ENCODE assay signal across 8 cellular contexts in the genomic region with DNA sequence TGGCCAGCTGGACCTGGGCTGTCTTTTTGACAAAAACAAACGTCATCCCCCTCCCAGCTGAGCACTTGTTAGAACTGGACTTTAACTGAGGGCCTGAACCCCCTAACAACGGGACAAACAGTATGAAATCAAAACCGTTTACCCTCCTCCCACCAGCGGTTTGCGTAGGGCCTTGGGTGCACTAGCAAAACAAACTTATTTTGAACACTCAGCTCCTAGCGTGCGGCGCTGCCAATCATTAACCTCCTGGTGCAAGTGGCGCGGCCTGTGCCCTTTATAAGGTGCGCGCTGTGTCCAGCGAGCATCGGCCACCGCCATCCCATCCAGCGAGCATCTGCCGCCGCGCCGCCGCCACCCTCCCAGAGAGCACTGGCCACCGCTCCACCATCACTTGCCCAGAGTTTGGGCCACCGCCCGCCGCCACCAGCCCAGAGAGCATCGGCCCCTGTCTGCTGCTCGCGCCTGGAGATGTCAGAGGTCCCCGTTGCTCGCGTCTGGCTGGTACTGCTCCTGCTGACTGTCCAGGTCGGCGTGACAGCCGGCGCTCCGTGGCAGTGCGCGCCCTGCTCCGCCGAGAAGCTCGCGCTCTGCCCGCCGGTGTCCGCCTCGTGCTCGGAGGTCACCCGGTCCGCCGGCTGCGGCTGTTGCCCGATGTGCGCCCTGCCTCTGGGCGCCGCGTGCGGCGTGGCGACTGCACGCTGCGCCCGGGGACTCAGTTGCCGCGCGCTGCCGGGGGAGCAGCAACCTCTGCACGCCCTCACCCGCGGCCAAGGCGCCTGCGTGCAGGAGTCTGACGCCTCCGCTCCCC. TPM values are rescaled to one million over a fixed set of nuclear protein-coding genes. Genes with fewer than 3 reads are reported as not detected.
DNase-seq lines count a peak whose midpoint lies in the region; ATAC-seq and TF ChIP-seq lines count a peak whose summit lies in the region.

A gene (plus strand): TSS at position 304 of the 808 bp plus-strand sequence. CDS start 165 bp downstream, at position 469.

- H3K9me3 ChIP-seq in heart right ventricle = no peaks in the 10 kb centered on the region

- H3K36me3 ChIP-seq in GM23338 (ENCODE audit: insufficient read depth) = no peaks in the 10 kb centered on the region
- no peaks in the 10 kb centered on the region for H3K36me3 ChIP-seq in heart right ventricle

- no peaks in the 10 kb centered on the region for H3F3A ChIP-seq in GM23338 (replicated peaks; ENCODE audit: low read depth)

- no peaks in the 10 kb centered on the region; the same call in 2 of the 3 replicates for H3K9me3 Mint-ChIP-seq in GM23338

- H3K4me1 Mint-ChIP-seq in GM23338 = peaks cover 16% of the 10 kb centered on the region

- H3K27ac ChIP-seq in GM23338 (ENCODE audit: low read depth) = no peak within 1 kb of the TSS
- H3K27ac ChIP-seq in heart right ventricle = no peak within 1 kb of the TSS

- H3K4me1 ChIP-seq in GM23338 (ENCODE audit: insufficient read depth) = peaks cover 17% of the 10 kb centered on the region
- peaks cover 0 to 14% (median 10%) of the 10 kb centered on the region in 9 donors for H3K4me1 ChIP-seq in heart right ventricle

- H3K36me3 Mint-ChIP-seq in GM23338 (ENCODE audit: low read depth) = no peaks in the 10 kb centered on the region

- DNase-seq in GM23338 (ENCODE audit: low spot score) = peak; percentile 52
- DNase-seq in heart right ventricle = no peak
- DNase-seq in retina = peak; percentile 80
- no peak for DNase-seq in activated CD4-positive, alpha-beta T cell treated with anti-CD3 and anti-CD28 coated beads for 1 hour
- DNase-seq in activated naive CD4-positive, alpha-beta T cell treated with anti-CD3 and anti-CD28 coated beads, Interleukin-2, amount 50 U/mL, for 16 hours = no peak

- peak within 1 kb of the TSS; percentile 83 for H3K4me2 ChIP-seq in GM23338

- H3K9me2 ChIP-seq in GM23338 (ENCODE audit: insufficient read depth) = no peaks in the 10 kb centered on the region

- H2AFZ ChIP-seq in GM23338 = peak within 1 kb of the TSS; percentile 95

- H3K79me2 ChIP-seq in GM23338 (replicated peaks; ENCODE audit: insufficient read depth) = no peaks in the 10 kb centered on the region

- H3K27me3 ChIP-seq in GM23338 (ENCODE audit: insufficient read depth) (peaks cover 49% of the 10 kb centered on the region), heart right ventricle (peaks cover 7 to 64% (median 59%) of the 10 kb centered on the region in 7 donors)

- peak within 1 kb of the TSS; percentile 73 for H3K4me3 Mint-ChIP-seq in GM23338

- no peak for TF ChIP-seq CTCF in GM23338 (conservative IDR thresholded peaks at IDR 0.05; ENCODE audit: low read depth in 2 of 2)
- no peak for TF ChIP-seq CTCF in WI38 (IDR thresholded peaks at IDR 0.05; ENCODE audit: low read depth, low read length)
- TF ChIP-seq CTCF in heart right ventricle (IDR thresholded peaks at IDR 0.05) = no peak

- WGBS in heart right ventricle, 2 donors = 4 to 5% methylated on average over 73 of the region's 73 CpGs

- ATAC-seq in GM23338 (peak; percentile 78), heart right ventricle (peak in 7 of 8 donors; percentile 18 to 71 (median 37)), HG03460 (IDR thresholded peaks at IDR 0.05; ENCODE audit: unreplicated experiment) (no peak), GM18502 (IDR thresholded peaks at IDR 0.05; ENCODE audit: poor library complexity, unreplicated experiment) (no peak)

- intact Hi-C loops in heart right ventricle (cut with DNase I) = no loop called here

- no peak within 1 kb of the TSS for H3K27ac Mint-ChIP-seq in GM23338

- peaks cover 45% of the 10 kb centered on the region for H3K27me3 Mint-ChIP-seq in GM23338 (ENCODE audit: insufficient read depth, low read depth, poor library complexity)

- H4K20me1 ChIP-seq in GM23338 (replicated peaks; ENCODE audit: insufficient read depth) = no peaks in the 10 kb centered on the region; the same call in 1 of the 2 replicates

- H3K4me3 ChIP-seq in GM23338 = peak within 1 kb of the TSS; percentile 60
- H3K4me3 ChIP-seq in WI38 (ENCODE audit: low read depth, low read length) = peak within 1 kb of the TSS; percentile 49
- peak within 1 kb of the TSS in 9 of 10 donors; percentile 13 to 43 (median 33) for H3K4me3 ChIP-seq in heart right ventricle

TF ChIP-seq in GM23338, 12 proteins besides CTCF, POLR2A, EP300 and RAD21:
- no peak for TF ChIP-seq EZH2phosphoT487 (IDR thresholded peaks at IDR 0.05; ENCODE audit: unreplicated experiment)
- TF ChIP-seq EZH2 (IDR thresholded peaks at IDR 0.05; ENCODE audit: low read depth, unreplicated experiment) = peak; percentile 51
- TF ChIP-seq JUNB (IDR thresholded peaks at IDR 0.05; ENCODE audit: unreplicated experiment) = no peak
- TF ChIP-seq NANOG (IDR thresholded peaks at IDR 0.05; ENCODE audit: borderline replicate concordance) = no peak
- TF ChIP-seq STAT1 (IDR thresholded peaks at IDR 0.05; ENCODE audit: unreplicated experiment) = no peak
- TF ChIP-seq, protein P1, sequence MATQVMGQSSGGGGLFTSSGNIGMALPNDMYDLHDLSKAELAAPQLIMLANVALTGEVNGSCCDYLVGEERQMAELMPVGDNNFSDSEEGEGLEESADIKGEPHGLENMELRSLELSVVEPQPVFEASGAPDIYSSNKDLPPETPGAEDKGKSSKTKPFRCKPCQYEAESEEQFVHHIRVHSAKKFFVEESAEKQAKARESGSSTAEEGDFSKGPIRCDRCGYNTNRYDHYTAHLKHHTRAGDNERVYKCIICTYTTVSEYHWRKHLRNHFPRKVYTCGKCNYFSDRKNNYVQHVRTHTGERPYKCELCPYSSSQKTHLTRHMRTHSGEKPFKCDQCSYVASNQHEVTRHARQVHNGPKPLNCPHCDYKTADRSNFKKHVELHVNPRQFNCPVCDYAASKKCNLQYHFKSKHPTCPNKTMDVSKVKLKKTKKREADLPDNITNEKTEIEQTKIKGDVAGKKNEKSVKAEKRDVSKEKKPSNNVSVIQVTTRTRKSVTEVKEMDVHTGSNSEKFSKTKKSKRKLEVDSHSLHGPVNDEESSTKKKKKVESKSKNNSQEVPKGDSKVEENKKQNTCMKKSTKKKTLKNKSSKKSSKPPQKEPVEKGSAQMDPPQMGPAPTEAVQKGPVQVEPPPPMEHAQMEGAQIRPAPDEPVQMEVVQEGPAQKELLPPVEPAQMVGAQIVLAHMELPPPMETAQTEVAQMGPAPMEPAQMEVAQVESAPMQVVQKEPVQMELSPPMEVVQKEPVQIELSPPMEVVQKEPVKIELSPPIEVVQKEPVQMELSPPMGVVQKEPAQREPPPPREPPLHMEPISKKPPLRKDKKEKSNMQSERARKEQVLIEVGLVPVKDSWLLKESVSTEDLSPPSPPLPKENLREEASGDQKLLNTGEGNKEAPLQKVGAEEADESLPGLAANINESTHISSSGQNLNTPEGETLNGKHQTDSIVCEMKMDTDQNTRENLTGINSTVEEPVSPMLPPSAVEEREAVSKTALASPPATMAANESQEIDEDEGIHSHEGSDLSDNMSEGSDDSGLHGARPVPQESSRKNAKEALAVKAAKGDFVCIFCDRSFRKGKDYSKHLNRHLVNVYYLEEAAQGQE (IDR thresholded peaks at IDR 0.05; ENCODE audit: unreplicated experiment) = no peak
- TF ChIP-seq ZNF331 (CRISPR knock-in tag; IDR thresholded peaks at IDR 0.05; ENCODE audit: low read depth) = no peak

RNA-seq across cellular contexts. Expression of the gene that starts here (rescaled TPM):
- not detected in 2 replicates for total RNA-seq in GM23338 (2014; rRNA removed; shearing (Covaris generic))
- polyA plus RNA-seq in GM23338 (2016; fragmentation: Nextera tagmentation; extraction: Ambion mirVana) (not detected in 2 replicates), heart right ventricle (under 1 TPM in 1 of 2 donors, not detected in 1; 0.03 TPM)
- not detected for total RNA-seq in heart right ventricle

Comparison
In these comparisons a context has a peak if more than half of its experiments do, and no peak if none do; other contexts are left out.
1. Peak in DNase-seq, ATAC-seq, H3K4me3 ChIP-seq and H3K4me2 ChIP-seq in GM23338; RNA of the gene not detected or under 1 TPM.
2. Peak in ATAC-seq and H3K4me3 ChIP-seq in heart right ventricle; RNA of the gene not detected or under 1 TPM.